ENCODE assay signal across 13 cellular contexts in genomic region chr6:21915707-21916399, GRCh38.
DNase-seq lines count a peak whose midpoint lies in the region; ATAC-seq, FAIRE-seq and TF ChIP-seq lines count a peak whose summit lies in the region.
"Had no signal": no experiment of that assay in that cellular context is flagged by ENCODE, and none has a peak within 500 bp of the region (broad histone marks: within the 10 kb centered on the region; RNA-seq: fewer than 3 reads in every experiment).

No MANE protein-coding gene starts in this region.

- TF ChIP-seq CTCF in A549 (IDR thresholded peaks at IDR 0.05): no peak
- no peak for TF ChIP-seq CTCF in keratinocyte (optimal IDR thresholded peaks at IDR 0.05 in 1 of 3, IDR thresholded peaks at IDR 0.05 in 1 of 3, conservative IDR thresholded peaks at IDR 0.05 in 1 of 3; ENCODE audit: extremely low read depth in 1 of 3, insufficient read depth in 2 of 3, low read length in 3 of 3)
- TF ChIP-seq CTCF in Peyer's patch (IDR thresholded peaks at IDR 0.05): no peak

- WGBS in A549 (ENCODE audit: missing lambda C conversion rate): 62% methylated on average over 2 of the region's 2 CpGs

- H3K9me3 ChIP-seq in A549: no peaks in the 10 kb centered on the region
- H3K9me3 ChIP-seq in keratinocyte (ENCODE audit: control insufficient read depth, low read depth, low read length): no peaks in the 10 kb centered on the region
- H3K9me3 ChIP-seq in Peyer's patch: no peaks in the 10 kb centered on the region
- H3K9me3 ChIP-seq: thyroid gland had no signal

- H3K27ac Mint-ChIP-seq in immature natural killer cell: no peak overlapping the region
- H3K27ac Mint-ChIP-seq: activated naive CD8-positive, alpha-beta T cell treated with anti-CD3 and anti-CD28 coated beads, Interleukin-2, amount 10 ng/mL, durations not matched to agents 7 days and 5 days had no signal

- no peak for FAIRE-seq in A549 (lab: Jason Lieb, UNC)
- FAIRE-seq in GM12891 (lab: Jason Lieb, UNC): peak; percentile 75
- peak; percentile 81 for FAIRE-seq in keratinocyte (lab: Jason Lieb, UNC)
- FAIRE-seq: H1, K562 had no signal

- H3K36me3 Mint-ChIP-seq in immature natural killer cell: no peaks in the 10 kb centered on the region
- H3K36me3 Mint-ChIP-seq: activated naive CD8-positive, alpha-beta T cell treated with anti-CD3 and anti-CD28 coated beads, Interleukin-2, amount 10 ng/mL, durations not matched to agents 7 days and 5 days had no signal

- H3K27me3 ChIP-seq in keratinocyte (ENCODE audit: control insufficient read depth, extremely low read depth, insufficient read depth, low read length) (no peaks in the 10 kb centered on the region), Peyer's patch (no peaks in the 10 kb centered on the region)
- H3K27me3 ChIP-seq: thyroid gland had no signal

- H3K36me3 ChIP-seq in keratinocyte (ENCODE audit: control insufficient read depth in 2 of 2, extremely low read depth in 1 of 2, insufficient read depth in 2 of 2, low read length in 2 of 2): no peaks in the 10 kb centered on the region
- no peaks in the 10 kb centered on the region for H3K36me3 ChIP-seq in Peyer's patch
- H3K36me3 ChIP-seq: thyroid gland had no signal

- ATAC-seq in A549: no peak
- peak; percentile 75 for ATAC-seq in SK-N-SH treated with all-trans-retinoic acid at 6 μM for 48 hours
- ATAC-seq: K562 had no signal

- dilution Hi-C loops in keratinocyte (cut with MboI; ENCODE audit: extremely low pct_ligation_motif_present, low sequenced_read_pairs): no loop called here

- TF ChIP-seq RAD21 in A549 (conservative IDR thresholded peaks at IDR 0.05 in 1 of 2, IDR thresholded peaks at IDR 0.05 in 1 of 2): no peak

- TF ChIP-seq POLR2A in A549 (IDR thresholded peaks at IDR 0.05; ENCODE audit: low read length) (no peak), GM12891 (IDR thresholded peaks at IDR 0.05; ENCODE audit: low read depth, low read length) (no peak), Peyer's patch (IDR thresholded peaks at IDR 0.05) (no peak)

- peak overlapping the region; percentile 35 for H2AFZ ChIP-seq in keratinocyte (ENCODE audit: control insufficient read depth, low read length)

- H3K4me1 Mint-ChIP-seq in immature natural killer cell: peaks cover 1 to 18% of the 10 kb centered on the region in 2 donors
- H3K4me1 Mint-ChIP-seq: activated naive CD8-positive, alpha-beta T cell treated with anti-CD3 and anti-CD28 coated beads, Interleukin-2, amount 10 ng/mL, durations not matched to agents 7 days and 5 days had no signal

- H3K27me3 Mint-ChIP-seq in immature natural killer cell (ENCODE audit: low read depth in 3 of 3): peaks cover 1 to 2% (median 1%) of the 10 kb centered on the region in 3 donors

- no peak overlapping the region for H3K4me3 Mint-ChIP-seq in immature natural killer cell
- H3K4me3 Mint-ChIP-seq: activated naive CD8-positive, alpha-beta T cell treated with anti-CD3 and anti-CD28 coated beads, Interleukin-2, amount 10 ng/mL, durations not matched to agents 7 days and 5 days had no signal

- peak overlapping the region; percentile 37 to 58; a peak in 4 of 6 replicates for H3K27ac ChIP-seq in A549
- no peak overlapping the region for H3K27ac ChIP-seq in keratinocyte (ENCODE audit: control insufficient read depth, insufficient read depth, low read length)
- no peak overlapping the region for H3K27ac ChIP-seq in Peyer's patch
- H3K27ac ChIP-seq: thyroid gland had no signal

- H3K4me3 ChIP-seq in A549 (no peak overlapping the region), keratinocyte (ENCODE audit: control insufficient read depth in 2 of 3, extremely low read depth in 1 of 3, insufficient read depth in 2 of 3, low read depth in 1 of 3, low read length in 3 of 3) (no peak overlapping the region), Peyer's patch (no peak overlapping the region)
- H3K4me3 ChIP-seq: K562, thyroid gland had no signal

- no peaks in the 10 kb centered on the region for H4K20me1 ChIP-seq in keratinocyte (ENCODE audit: control insufficient read depth, extremely low read depth, insufficient read depth, low read length)

- H3K9me1 ChIP-seq in keratinocyte (ENCODE audit: control insufficient read depth, extremely low read depth, insufficient read depth, low read length): no peaks in the 10 kb centered on the region

- no peaks in the 10 kb centered on the region for H3K9me3 Mint-ChIP-seq in immature natural killer cell
- H3K9me3 Mint-ChIP-seq: activated naive CD8-positive, alpha-beta T cell treated with anti-CD3 and anti-CD28 coated beads, Interleukin-2, amount 10 ng/mL, durations not matched to agents 7 days and 5 days had no signal

- CTCF ChIA-PET in A549 (lab: Yijun Ruan, JAX): interaction anchor here (0.6 to 1.6 kb wide), 2 partner anchors 10 to 19 kb away, joined by 3 to 5 read pairs; no protein-coding TSS in a partner anchor

- H3K4me1 ChIP-seq in A549 (peaks cover 20% of the 10 kb centered on the region), keratinocyte (ENCODE audit: control insufficient read depth, extremely low read depth, insufficient read depth, low read length) (peaks cover 21% of the 10 kb centered on the region), Peyer's patch (no peaks in the 10 kb centered on the region)

- H3K79me2 ChIP-seq in keratinocyte (ENCODE audit: control insufficient read depth, insufficient read depth, low read length): no peaks in the 10 kb centered on the region

- H3K4me2 ChIP-seq in A549 (peak overlapping the region; percentile 72), keratinocyte (ENCODE audit: control insufficient read depth, extremely low read depth, insufficient read depth, low read depth, low read length) (peak overlapping the region; percentile 74)

- H3K9ac ChIP-seq in keratinocyte (ENCODE audit: control insufficient read depth, extremely low read depth, insufficient read depth, low read length): no peak overlapping the region

- DNase-seq in A549 (ENCODE audit: low read depth in 1 of 2, low spot score in 1 of 2): peak in 1 of 2 experiments; percentile 4
- DNase-seq in GM12891 (ENCODE audit: insufficient read length, low spot score): no peak
- DNase-seq in keratinocyte (ENCODE audit: low read depth, low spot score): no peak
- no peak for DNase-seq in Peyer's patch
- no peak for DNase-seq in NOMO-1 treated with dmso at 0.1 percent for 144 hours (lab: John Stamatoyannopoulos, UW; ENCODE audit: unreplicated experiment)
- no peak for DNase-seq in SIG-M5 treated with dmso at 0.1 percent for 504 hours (lab: John Stamatoyannopoulos, UW; ENCODE audit: unreplicated experiment)
- DNase-seq in immature natural killer cell: no peak
- DNase-seq: activated naive CD8-positive, alpha-beta T cell treated with anti-CD3 and anti-CD28 coated beads, Interleukin-2, amount 10 ng/mL, durations not matched to agents 7 days and 5 days; GDM1 had no signal

- POLR2A ChIA-PET in A549 (lab: Yijun Ruan, JAX): interaction anchor here (0.6 kb wide), 1 partner anchor 17 kb away, joined by 6 read pairs; no protein-coding TSS in a partner anchor

- no peak for TF ChIP-seq EP300 in A549 (IDR thresholded peaks at IDR 0.05)

TF ChIP-seq in A549, 52 proteins besides CTCF, POLR2A, EP300 and RAD21 (continues in another document):
- TF ChIP-seq, protein P1, sequence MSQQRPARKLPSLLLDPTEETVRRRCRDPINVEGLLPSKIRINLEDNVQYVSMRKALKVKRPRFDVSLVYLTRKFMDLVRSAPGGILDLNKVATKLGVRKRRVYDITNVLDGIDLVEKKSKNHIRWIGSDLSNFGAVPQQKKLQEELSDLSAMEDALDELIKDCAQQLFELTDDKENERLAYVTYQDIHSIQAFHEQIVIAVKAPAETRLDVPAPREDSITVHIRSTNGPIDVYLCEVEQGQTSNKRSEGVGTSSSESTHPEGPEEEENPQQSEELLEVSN (IDR thresholded peaks at IDR 0.05; ENCODE audit: borderline replicate concordance, low read depth): no peak
- TF ChIP-seq, protein P2, sequence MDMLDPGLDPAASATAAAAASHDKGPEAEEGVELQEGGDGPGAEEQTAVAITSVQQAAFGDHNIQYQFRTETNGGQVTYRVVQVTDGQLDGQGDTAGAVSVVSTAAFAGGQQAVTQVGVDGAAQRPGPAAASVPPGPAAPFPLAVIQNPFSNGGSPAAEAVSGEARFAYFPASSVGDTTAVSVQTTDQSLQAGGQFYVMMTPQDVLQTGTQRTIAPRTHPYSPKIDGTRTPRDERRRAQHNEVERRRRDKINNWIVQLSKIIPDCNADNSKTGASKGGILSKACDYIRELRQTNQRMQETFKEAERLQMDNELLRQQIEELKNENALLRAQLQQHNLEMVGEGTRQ (IDR thresholded peaks at IDR 0.05): no peak
- TF ChIP-seq HEYL (CRISPR knock-in tag; IDR thresholded peaks at IDR 0.05): no peak

TF ChIP-seq in GM12891, 5 proteins besides CTCF, POLR2A, EP300 and RAD21:
- TF ChIP-seq SPI1 (IDR thresholded peaks at IDR 0.05; ENCODE audit: low read depth, low read length) (no peak), POU2F2 (IDR thresholded peaks at IDR 0.05; ENCODE audit: low read depth, low read length) (no peak), PAX5 (IDR thresholded peaks at IDR 0.05; ENCODE audit: insufficient read depth, low read length, severe bottlenecking) (no peak), POLR2AphosphoS5 (IDR thresholded peaks at IDR 0.05; ENCODE audit: low read depth, low read length) (no peak), TAF1 (IDR thresholded peaks at IDR 0.05; ENCODE audit: low read depth, low read length) (no peak)

TF ChIP-seq in SK-N-SH treated with all-trans-retinoic acid at 6 μM for 48 hours, 23 proteins besides CTCF, POLR2A, EP300 and RAD21 (continues in another document):
- TF ChIP-seq ESRRG (CRISPR knock-in tag; IDR thresholded peaks at IDR 0.05) (no peak), ZFP3 (CRISPR knock-in tag; IDR thresholded peaks at IDR 0.05) (no peak)
- TF ChIP-seq, protein P3, sequence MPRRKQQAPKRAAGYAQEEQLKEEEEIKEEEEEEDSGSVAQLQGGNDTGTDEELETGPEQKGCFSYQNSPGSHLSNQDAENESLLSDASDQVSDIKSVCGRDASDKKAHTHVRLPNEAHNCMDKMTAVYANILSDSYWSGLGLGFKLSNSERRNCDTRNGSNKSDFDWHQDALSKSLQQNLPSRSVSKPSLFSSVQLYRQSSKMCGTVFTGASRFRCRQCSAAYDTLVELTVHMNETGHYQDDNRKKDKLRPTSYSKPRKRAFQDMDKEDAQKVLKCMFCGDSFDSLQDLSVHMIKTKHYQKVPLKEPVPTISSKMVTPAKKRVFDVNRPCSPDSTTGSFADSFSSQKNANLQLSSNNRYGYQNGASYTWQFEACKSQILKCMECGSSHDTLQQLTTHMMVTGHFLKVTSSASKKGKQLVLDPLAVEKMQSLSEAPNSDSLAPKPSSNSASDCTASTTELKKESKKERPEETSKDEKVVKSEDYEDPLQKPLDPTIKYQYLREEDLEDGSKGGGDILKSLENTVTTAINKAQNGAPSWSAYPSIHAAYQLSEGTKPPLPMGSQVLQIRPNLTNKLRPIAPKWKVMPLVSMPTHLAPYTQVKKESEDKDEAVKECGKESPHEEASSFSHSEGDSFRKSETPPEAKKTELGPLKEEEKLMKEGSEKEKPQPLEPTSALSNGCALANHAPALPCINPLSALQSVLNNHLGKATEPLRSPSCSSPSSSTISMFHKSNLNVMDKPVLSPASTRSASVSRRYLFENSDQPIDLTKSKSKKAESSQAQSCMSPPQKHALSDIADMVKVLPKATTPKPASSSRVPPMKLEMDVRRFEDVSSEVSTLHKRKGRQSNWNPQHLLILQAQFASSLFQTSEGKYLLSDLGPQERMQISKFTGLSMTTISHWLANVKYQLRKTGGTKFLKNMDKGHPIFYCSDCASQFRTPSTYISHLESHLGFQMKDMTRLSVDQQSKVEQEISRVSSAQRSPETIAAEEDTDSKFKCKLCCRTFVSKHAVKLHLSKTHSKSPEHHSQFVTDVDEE (CRISPR knock-in tag; IDR thresholded peaks at IDR 0.05): no peak

Comparison
In these comparisons a context has a peak if more than half of its experiments do, and no peak if none do; other contexts are left out.
1. H3K27ac ChIP-seq: peak in A549 (2 of 2); none in keratinocyte (single experiment) and Peyer's patch (0 of 4).